ENCODE assay signal across 1 cellular context in the genomic region with DNA sequence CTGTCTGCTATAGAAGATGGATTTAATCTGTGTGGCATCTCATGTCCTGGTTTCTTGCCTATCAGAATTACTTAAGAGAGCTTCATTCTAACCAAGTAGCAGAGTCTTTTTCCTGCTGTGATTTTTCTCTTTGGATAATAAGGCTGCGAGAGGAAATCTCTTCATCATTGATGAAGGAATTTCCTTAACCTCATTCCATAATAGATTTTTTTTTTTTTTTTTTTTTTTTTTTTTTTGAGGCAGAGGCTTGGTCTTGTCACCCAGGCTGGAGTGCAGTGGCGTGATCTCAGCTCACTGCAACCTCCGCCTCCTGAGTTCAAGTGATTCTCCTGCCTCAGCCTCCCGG.
TF ChIP-seq lines count a peak whose summit lies in the region.

No MANE protein-coding gene starts in this region.

TF ChIP-seq in K562, 482 proteins besides CTCF, POLR2A, EP300 and RAD21:
- TF ChIP-seq FOSL1 (tag; conservative IDR thresholded peaks at IDR 0.05), result peak; percentile 66; the same call in 1 of the 2 replicates
